Comparison of ENCODE assay signal across 8 cellular contexts in the genomic region with DNA sequence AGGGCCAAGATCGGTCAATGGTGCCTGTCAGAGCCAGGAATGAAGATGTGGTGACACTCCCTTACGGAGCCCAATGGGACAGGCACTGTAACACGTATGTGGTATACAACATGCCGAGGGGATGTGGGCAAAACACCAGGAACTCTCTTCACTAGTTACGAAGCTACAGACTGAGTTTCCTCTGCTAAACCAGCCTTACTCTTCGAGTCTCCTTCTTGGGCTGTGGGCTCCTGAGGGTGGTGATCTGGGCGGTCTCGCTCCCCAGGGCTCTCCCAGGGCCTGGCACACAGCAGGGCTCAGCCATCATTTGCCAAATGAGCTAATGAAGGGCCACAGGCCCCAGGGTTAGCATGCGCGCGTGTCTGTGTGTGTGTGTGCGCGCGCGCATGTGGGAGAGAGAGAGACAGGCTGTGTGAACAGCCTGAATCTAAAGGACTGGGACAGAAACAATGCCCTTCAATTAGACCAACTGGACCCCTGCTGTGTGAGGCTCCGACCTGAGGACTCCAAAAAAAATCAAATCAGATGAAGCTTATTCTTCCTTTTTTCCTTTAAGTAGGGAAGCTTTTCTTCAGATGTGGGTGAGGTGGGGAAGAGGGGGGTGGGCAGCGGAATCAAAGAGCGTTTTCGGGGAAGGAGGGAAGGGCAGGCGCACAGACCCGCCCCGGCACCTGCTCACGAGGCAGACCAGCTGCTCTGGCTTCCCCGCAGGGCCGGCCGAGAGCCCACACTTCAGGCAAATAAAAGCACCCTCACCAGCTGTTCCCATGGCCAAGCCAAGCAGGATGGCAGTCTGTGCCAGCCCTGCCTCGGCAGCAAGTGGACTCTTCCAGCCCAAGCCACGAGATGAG. TPM values are rescaled to one million over a fixed set of nuclear protein-coding genes. Genes with fewer than 3 reads are reported as not detected.
A peak's percentile ranks its signal among the peaks of the same experiment; 100 is the strongest.
DNase-seq lines count a peak whose midpoint lies in the region; ATAC-seq and TF ChIP-seq lines count a peak whose summit lies in the region.
"Had no signal": no experiment of that assay in that cellular context is flagged by ENCODE, and none has a peak within 500 bp of the region (broad histone marks: within the 10 kb centered on the region; RNA-seq: fewer than 3 reads in every experiment).

No MANE protein-coding gene starts in this region.

- TF ChIP-seq POLR2A in prostate gland (IDR thresholded peaks at IDR 0.05) = no peak

- peaks cover 100% of the 10 kb centered on the region for H3K4me1 Mint-ChIP-seq in activated naive CD4-positive, alpha-beta T cell treated with anti-CD3 and anti-CD28 coated beads, Interleukin-2, amount 10 ng/mL, durations not matched to agents 7 days and 5 days
- H3K4me1 Mint-ChIP-seq in MCF 10A (ENCODE audit: insufficient read depth, unreplicated experiment) = peaks cover 42% of the 10 kb centered on the region

- TF ChIP-seq CTCF in prostate gland (IDR thresholded peaks at IDR 0.05) (no peak), MCF 10A (IDR thresholded peaks at IDR 0.05; ENCODE audit: unreplicated experiment) (no peak)

- H3K27me3 Mint-ChIP-seq in activated naive CD4-positive, alpha-beta T cell treated with anti-CD3 and anti-CD28 coated beads, Interleukin-2, amount 10 ng/mL, durations not matched to agents 7 days and 5 days = no peaks in the 10 kb centered on the region
- H3K27me3 Mint-ChIP-seq in MCF 10A (ENCODE audit: insufficient read depth, unreplicated experiment) = no peaks in the 10 kb centered on the region

- no peak for ATAC-seq in GM18858 (IDR thresholded peaks at IDR 0.05; ENCODE audit: unreplicated experiment)
- no peak for ATAC-seq in GM21367 (IDR thresholded peaks at IDR 0.05; ENCODE audit: unreplicated experiment)

- POLR2A ChIA-PET in MCF 10A (lab: Yijun Ruan, JAX) = interaction anchor here (0.8 kb wide), 1 partner anchor 17 kb away, joined by 4 read pairs; no protein-coding TSS in a partner anchor

- no peaks in the 10 kb centered on the region for H3K36me3 ChIP-seq in HUES48 (ENCODE audit: control insufficient read depth, insufficient read depth, low read length)
- no peaks in the 10 kb centered on the region for H3K36me3 ChIP-seq in prostate gland
- H3K36me3 ChIP-seq: cardiac muscle cell had no signal

- peak overlapping the region; percentile 34 for H3K27ac ChIP-seq in HUES48 (ENCODE audit: low read depth, low read length)
- H3K27ac ChIP-seq in prostate gland = peak overlapping the region; percentile 5 to 22
- H3K27ac ChIP-seq: cardiac muscle cell had no signal

- peaks cover 47% of the 10 kb centered on the region for H3K36me3 Mint-ChIP-seq in activated naive CD4-positive, alpha-beta T cell treated with anti-CD3 and anti-CD28 coated beads, Interleukin-2, amount 10 ng/mL, durations not matched to agents 7 days and 5 days
- peaks cover 7% of the 10 kb centered on the region for H3K36me3 Mint-ChIP-seq in MCF 10A (ENCODE audit: insufficient read depth, unreplicated experiment)

- 65% methylated on average over 28 of the region's 28 CpGs for WGBS in prostate gland

- CTCF ChIA-PET in activated naive CD4-positive, alpha-beta T cell treated with anti-CD3 and anti-CD28 coated beads, Interleukin-2, amount 10 ng/mL, durations not matched to agents 7 days and 5 days (lab: Charles Lee) = interaction anchor here (1.0 to 8.4 kb wide), 8 partner anchors 17 to 52 kb away, joined by 3 to 40 read pairs (median 4); no protein-coding TSS in a partner anchor
- CTCF ChIA-PET in MCF 10A (lab: Yijun Ruan, JAX) = interaction anchor here (1.1 kb wide), 2 partner anchors 12 to 52 kb away, joined by 3 read pairs; no protein-coding TSS in a partner anchor

- no peak overlapping the region for H3K4me3 ChIP-seq in HUES48 (ENCODE audit: low read depth, low read length)
- H3K4me3 ChIP-seq in prostate gland = no peak overlapping the region
- H3K4me3 ChIP-seq: cardiac muscle cell had no signal

- no TSS peak for BruUV-seq in MCF 10A (replicated peaks; lab: Mats Ljungman, UMichigan)

- no peak overlapping the region for H3K9ac ChIP-seq in HUES48 (ENCODE audit: low read depth, low read length)

- H3K4me3 Mint-ChIP-seq in activated naive CD4-positive, alpha-beta T cell treated with anti-CD3 and anti-CD28 coated beads, Interleukin-2, amount 10 ng/mL, durations not matched to agents 7 days and 5 days = peak overlapping the region; percentile 72
- H3K4me3 Mint-ChIP-seq in MCF 10A (ENCODE audit: unreplicated experiment) = no peak overlapping the region

- peak; percentile 77 for DNase-seq in NCI-H2227 (lab: John Stamatoyannopoulos, UW; ENCODE audit: unreplicated experiment)
- DNase-seq in activated naive CD4-positive, alpha-beta T cell treated with anti-CD3 and anti-CD28 coated beads, Interleukin-2, amount 10 ng/mL, durations not matched to agents 7 days and 5 days = peak; percentile 53
- peak; percentile 52 for DNase-seq in prostate gland (ENCODE audit: low spot score)
- no peak for DNase-seq in MCF 10A (ENCODE audit: unreplicated experiment)

- intact Hi-C loops in prostate gland (cut with DNase I) (no loop called here), MCF 10A (cut with micrococcal nuclease) (no loop called here)

- H3K9me3 ChIP-seq in HUES48 (ENCODE audit: control insufficient read depth, insufficient read depth, low read length) = no peaks in the 10 kb centered on the region
- no peaks in the 10 kb centered on the region for H3K9me3 ChIP-seq in prostate gland

- H3K27me3 ChIP-seq in HUES48 (ENCODE audit: control insufficient read depth, insufficient read depth, low read length) = no peaks in the 10 kb centered on the region
- H3K27me3 ChIP-seq in prostate gland (replicated peaks; ENCODE audit: insufficient read depth) = no peaks in the 10 kb centered on the region

- H3K4me1 ChIP-seq in HUES48 (ENCODE audit: control insufficient read depth, insufficient read depth, low read length) = peaks cover 42% of the 10 kb centered on the region
- peaks cover 57% of the 10 kb centered on the region for H3K4me1 ChIP-seq in prostate gland (replicated peaks)

- peak overlapping the region; percentile 95 for H3K27ac Mint-ChIP-seq in activated naive CD4-positive, alpha-beta T cell treated with anti-CD3 and anti-CD28 coated beads, Interleukin-2, amount 10 ng/mL, durations not matched to agents 7 days and 5 days
- H3K27ac Mint-ChIP-seq in MCF 10A (ENCODE audit: low read depth, unreplicated experiment) = no peak overlapping the region

- no peaks in the 10 kb centered on the region for H3K9me3 Mint-ChIP-seq in activated naive CD4-positive, alpha-beta T cell treated with anti-CD3 and anti-CD28 coated beads, Interleukin-2, amount 10 ng/mL, durations not matched to agents 7 days and 5 days
- no peaks in the 10 kb centered on the region for H3K9me3 Mint-ChIP-seq in MCF 10A (ENCODE audit: unreplicated experiment)

RNA-seq across cellular contexts. Expression of a gene that starts 42.5 kb away (rescaled TPM):
- 10 to 100 TPM; 32.5 to 54.4 TPM for total RNA-seq in prostate gland
- total RNA-seq in MCF 10A (2022) = 11.4 and 19.7 TPM in 2 replicates
